ENCODE assay signal across 24 cellular contexts in the genomic region with DNA sequence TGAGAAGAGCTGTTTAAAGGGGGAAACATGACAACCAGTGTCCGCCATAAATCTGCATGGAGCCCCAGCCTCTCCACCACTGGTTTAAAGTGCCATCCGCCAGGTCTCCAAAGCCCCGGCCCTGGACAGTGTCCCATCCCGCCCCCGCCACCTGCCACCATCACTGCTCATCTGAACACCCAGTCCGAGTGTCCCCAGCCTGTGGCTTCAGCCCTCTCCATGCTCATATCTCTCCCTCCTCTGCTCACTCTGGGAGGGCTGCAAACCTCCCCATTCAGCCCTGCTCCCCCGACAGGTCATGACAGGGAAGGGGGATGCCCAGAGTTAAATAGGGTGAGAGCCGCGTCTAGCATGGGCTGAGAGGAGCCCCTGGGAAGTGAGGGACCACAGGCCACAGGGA.
"Had no signal": no experiment of that assay in that cellular context is flagged by ENCODE, and none has a peak within 500 bp of the region (broad histone marks: within the 10 kb centered on the region; RNA-seq: fewer than 3 reads in every experiment).

No MANE protein-coding gene starts in this region.

- H3K4me3 ChIP-seq: heart right ventricle, hepatocyte, left ventricle myocardium inferior, ovary, prostate gland, spleen, testis, thyroid gland, transverse colon, upper lobe of left lung had no signal

- H2AFZ ChIP-seq: hepatocyte had no signal

- H3K27ac Mint-ChIP-seq: memory B cell; nephron; stimulated activated memory B cell treated with anti-CD40 and anti-IgM and Interleukin-4, amounts not matched to agents 10 μg/mL and 1 μg/mL and 100 μg/mL, for 72 hours; stimulated activated naive CD8-positive, alpha-beta T cell treated with anti-CD3 and anti-CD28 coated beads, Interleukin-15, amount 100 ng/mL, for 72 hours had no signal

- DNase-seq: heart right ventricle; islet precursor cell; left ventricle myocardium inferior; ovary; retina; right cardiac atrium; small intestine; stimulated activated CD4-positive, alpha-beta T cell treated with anti-CD3 and anti-CD28 coated beads, Interleukin-4, amount 100 ng/mL, for 24 hours; stimulated activated naive CD4-positive, alpha-beta T cell treated with Interleukin-2 at 50 U/mL for 16 hours; stimulated activated naive CD8-positive, alpha-beta T cell treated with anti-CD3 and anti-CD28 coated beads, Interleukin-15, amount 100 ng/mL, for 72 hours; substantia nigra; testis; thyroid gland; transverse colon; upper lobe of left lung had no signal

- H3K4me1 ChIP-seq: heart right ventricle, left ventricle myocardium inferior, prostate gland, spleen, testis, thyroid gland, transverse colon, upper lobe of left lung had no signal

- H3K36me3 ChIP-seq: heart right ventricle, left ventricle myocardium inferior, ovary, prostate gland, spleen, thyroid gland, transverse colon, upper lobe of left lung had no signal

- H3K27me3 ChIP-seq: hepatocyte, ovary, testis, thyroid gland, transverse colon, upper lobe of left lung had no signal

- H3K27ac ChIP-seq: heart right ventricle, hepatocyte, left ventricle myocardium inferior, ovary, prostate gland, spleen, testis, thyroid gland, transverse colon, upper lobe of left lung had no signal

- H3K4me2 ChIP-seq: hepatocyte had no signal

- H3K9me3 Mint-ChIP-seq: memory B cell; naive thymus-derived CD8-positive, alpha-beta T cell; nephron; neural crest cell; stimulated activated memory B cell treated with anti-CD40 and anti-IgM and Interleukin-4, amounts not matched to agents 10 μg/mL and 1 μg/mL and 100 μg/mL, for 72 hours; stimulated activated naive CD8-positive, alpha-beta T cell treated with anti-CD3 and anti-CD28 coated beads, Interleukin-15, amount 100 ng/mL, for 72 hours had no signal

- H3K9me3 ChIP-seq: heart right ventricle, left ventricle myocardium inferior, ovary, prostate gland, spleen, testis, thyroid gland, transverse colon, upper lobe of left lung had no signal

- H3K27me3 Mint-ChIP-seq: stimulated activated memory B cell treated with anti-CD40 and anti-IgM and Interleukin-4, amounts not matched to agents 10 μg/mL and 1 μg/mL and 100 μg/mL, for 72 hours; stimulated activated naive CD8-positive, alpha-beta T cell treated with anti-CD3 and anti-CD28 coated beads, Interleukin-15, amount 100 ng/mL, for 72 hours had no signal

- H3K4me3 Mint-ChIP-seq: memory B cell; naive thymus-derived CD8-positive, alpha-beta T cell; nephron; neural crest cell; stimulated activated memory B cell treated with anti-CD40 and anti-IgM and Interleukin-4, amounts not matched to agents 10 μg/mL and 1 μg/mL and 100 μg/mL, for 72 hours; stimulated activated naive CD8-positive, alpha-beta T cell treated with anti-CD3 and anti-CD28 coated beads, Interleukin-15, amount 100 ng/mL, for 72 hours had no signal

- H3K4me1 Mint-ChIP-seq: memory B cell; stimulated activated memory B cell treated with anti-CD40 and anti-IgM and Interleukin-4, amounts not matched to agents 10 μg/mL and 1 μg/mL and 100 μg/mL, for 72 hours; stimulated activated naive CD8-positive, alpha-beta T cell treated with anti-CD3 and anti-CD28 coated beads, Interleukin-15, amount 100 ng/mL, for 72 hours had no signal

- ATAC-seq: heart right ventricle; naive thymus-derived CD8-positive, alpha-beta T cell; right cardiac atrium; sciatic nerve; stimulated activated memory B cell treated with anti-CD40 and anti-IgM and Interleukin-4, amounts not matched to agents 10 μg/mL and 1 μg/mL and 100 μg/mL, for 72 hours; stimulated activated naive CD8-positive, alpha-beta T cell treated with anti-CD3 and anti-CD28 coated beads, Interleukin-15, amount 100 ng/mL, for 72 hours had no signal

- H3K36me3 Mint-ChIP-seq: memory B cell; naive thymus-derived CD8-positive, alpha-beta T cell; stimulated activated memory B cell treated with anti-CD40 and anti-IgM and Interleukin-4, amounts not matched to agents 10 μg/mL and 1 μg/mL and 100 μg/mL, for 72 hours had no signal
